Comparison of ENCODE assay signal across 21 cellular contexts in genomic region chr2:48560546-48561209, GRCh38. TPM values are rescaled to one million over a fixed set of nuclear protein-coding genes. Genes with fewer than 3 reads are reported as not detected.
DNase-seq lines count a peak whose midpoint lies in the region; ATAC-seq and TF ChIP-seq lines count a peak whose summit lies in the region.
"Had no signal": no experiment of that assay in that cellular context is flagged by ENCODE, and none has a peak within 500 bp of the region (broad histone marks: within the 10 kb centered on the region; RNA-seq: fewer than 3 reads in every experiment).

No MANE protein-coding gene starts in this region.

- TF ChIP-seq CTCF in GM20000 (IDR thresholded peaks at IDR 0.05; ENCODE audit: extremely low read depth, missing control alignments): no peak

- no peak for ATAC-seq in stimulated activated effector memory CD8-positive, alpha-beta T cell treated with anti-CD3 and anti-CD28 coated beads, Interleukin-12 subunit alpha, Interleukin-12 subunit beta, amount 100 ng/mL, for 72 hours
- no peak for ATAC-seq in GM19467 (IDR thresholded peaks at IDR 0.05; ENCODE audit: unreplicated experiment)
- ATAC-seq: left lung, natural killer cell had no signal

- peak overlapping the region; percentile 26 for H3K27ac Mint-ChIP-seq in stimulated activated effector memory CD8-positive, alpha-beta T cell treated with anti-CD3 and anti-CD28 coated beads, Interleukin-12 subunit alpha, Interleukin-12 subunit beta, amount 100 ng/mL, for 72 hours
- H3K27ac Mint-ChIP-seq: activated naive CD8-positive, alpha-beta T cell treated with anti-CD3 and anti-CD28 coated beads for 36 hours; natural killer cell had no signal

- H3K4me3 Mint-ChIP-seq in stimulated activated effector memory CD8-positive, alpha-beta T cell treated with anti-CD3 and anti-CD28 coated beads, Interleukin-12 subunit alpha, Interleukin-12 subunit beta, amount 100 ng/mL, for 72 hours: no peak overlapping the region
- H3K4me3 Mint-ChIP-seq: activated naive CD8-positive, alpha-beta T cell treated with anti-CD3 and anti-CD28 coated beads for 36 hours; natural killer cell had no signal

- H3K4me1 Mint-ChIP-seq in stimulated activated effector memory CD8-positive, alpha-beta T cell treated with anti-CD3 and anti-CD28 coated beads, Interleukin-12 subunit alpha, Interleukin-12 subunit beta, amount 100 ng/mL, for 72 hours: no peaks in the 10 kb centered on the region
- H3K4me1 Mint-ChIP-seq: activated naive CD8-positive, alpha-beta T cell treated with anti-CD3 and anti-CD28 coated beads for 36 hours; natural killer cell had no signal

- H3K36me3 ChIP-seq in HUES48 (ENCODE audit: control insufficient read depth, insufficient read depth, low read length) (no peaks in the 10 kb centered on the region), mesodermal cell (ENCODE audit: control insufficient read depth, insufficient read depth, low read length) (peaks cover 21% of the 10 kb centered on the region)
- H3K36me3 ChIP-seq: left lung, uterus had no signal

- no peak overlapping the region for H3K9ac ChIP-seq in HUES48 (ENCODE audit: low read depth, low read length)

- H3K9me3 Mint-ChIP-seq in stimulated activated effector memory CD8-positive, alpha-beta T cell treated with anti-CD3 and anti-CD28 coated beads, Interleukin-12 subunit alpha, Interleukin-12 subunit beta, amount 100 ng/mL, for 72 hours: no peaks in the 10 kb centered on the region
- H3K9me3 Mint-ChIP-seq: activated naive CD8-positive, alpha-beta T cell treated with anti-CD3 and anti-CD28 coated beads for 36 hours; natural killer cell had no signal

- no peak overlapping the region for H3K4me3 ChIP-seq in HUES48 (ENCODE audit: low read depth, low read length)
- H3K4me3 ChIP-seq in mesodermal cell (ENCODE audit: extremely low read depth, insufficient read depth, low read length, poor library complexity, severe bottlenecking): no peak overlapping the region
- H3K4me3 ChIP-seq: left lung, uterus had no signal

- WGBS in mesodermal cell (ENCODE audit: insufficient coverage in 2 of 2), 2 experiments: 59 to 85% methylated on average over 3 to 4 of the region's 5 CpGs

- H3K9me3 ChIP-seq in HUES48 (ENCODE audit: control insufficient read depth, insufficient read depth, low read length): no peaks in the 10 kb centered on the region
- H3K9me3 ChIP-seq in mesodermal cell (ENCODE audit: control insufficient read depth, low read length): no peaks in the 10 kb centered on the region
- H3K9me3 ChIP-seq: left lung, uterus had no signal

- H3K27ac ChIP-seq in HUES48 (ENCODE audit: low read depth, low read length) (peak overlapping the region; percentile 6), cingulate gyrus (ENCODE audit: low read depth, low read length) (peak overlapping the region; percentile 63), mesodermal cell (ENCODE audit: low read depth, low read length, severe bottlenecking) (peak overlapping the region; percentile 45)
- H3K27ac ChIP-seq: left lung, uterus had no signal

- H3K27me3 ChIP-seq in HUES48 (ENCODE audit: control insufficient read depth, insufficient read depth, low read length): no peaks in the 10 kb centered on the region
- H3K27me3 ChIP-seq: left lung, uterus had no signal

- DNase-seq in stimulated activated effector memory CD8-positive, alpha-beta T cell treated with anti-CD3 and anti-CD28 coated beads, Interleukin-12 subunit alpha, Interleukin-12 subunit beta, amount 100 ng/mL, for 72 hours (ENCODE audit: low spot score in 2 of 2): no peak
- DNase-seq in inferior parietal cortex (ENCODE audit: extremely low spot score): no peak
- no peak for DNase-seq in NCI-H226
- DNase-seq in GM20000 (ENCODE audit: low spot score): no peak
- DNase-seq: activated CD4-positive, alpha-beta T cell treated with anti-CD3 and anti-CD28 coated beads for 48 hours; activated naive CD8-positive, alpha-beta T cell treated with anti-CD3 and anti-CD28 coated beads for 36 hours; cerebellar nuclear complex; GOT3; left lung; MV-4-11; natural killer cell; NCI-H2171; SHP77; stimulated activated naive CD4-positive, alpha-beta T cell; T1000; uterus had no signal

- H3K4me1 ChIP-seq in HUES48 (ENCODE audit: control insufficient read depth, insufficient read depth, low read length): peaks cover 15% of the 10 kb centered on the region
- H3K4me1 ChIP-seq in mesodermal cell (ENCODE audit: control insufficient read depth, insufficient read depth, low read length, poor library complexity, severe bottlenecking): no peaks in the 10 kb centered on the region
- H3K4me1 ChIP-seq: left lung, uterus had no signal

- H3K36me3 Mint-ChIP-seq in stimulated activated effector memory CD8-positive, alpha-beta T cell treated with anti-CD3 and anti-CD28 coated beads, Interleukin-12 subunit alpha, Interleukin-12 subunit beta, amount 100 ng/mL, for 72 hours: no peaks in the 10 kb centered on the region
- H3K36me3 Mint-ChIP-seq: activated naive CD8-positive, alpha-beta T cell treated with anti-CD3 and anti-CD28 coated beads for 36 hours; natural killer cell had no signal

RNA-seq across cellular contexts. Expression of gene STON1, which starts 30.7 kb away (rescaled TPM):
- polyA plus RNA-seq in mesodermal cell (2013, experiment 1 of 2): 28.0 TPM
- polyA plus RNA-seq in mesodermal cell (2013, experiment 2 of 2): 29.4 TPM

RNA-seq across cellular contexts. Expression of gene GTF2A1L, which starts 57.0 kb away (rescaled TPM):
- not detected for polyA plus RNA-seq in mesodermal cell (2013, experiment 1 of 2)
- polyA plus RNA-seq in mesodermal cell (2013, experiment 2 of 2): 2.8 TPM
- polyA plus RNA-seq: BJ had no signal

Comparison
In these comparisons a context has a peak if more than half of its experiments do, and no peak if none do; other contexts are left out.
1. H3K27ac ChIP-seq: peak in every context shown above with its lines; median percentile 63 in cingulate gyrus; 45 in mesodermal cell; 6 in HUES48.